ENCODE assay signal across 8 cellular contexts in genomic region chr2:211455225-211455841, GRCh38.
DNase-seq lines count a peak whose midpoint lies in the region; ATAC-seq lines count a peak whose summit lies in the region.

No MANE protein-coding gene starts in this region.

- DNase-seq in COLO829 (ENCODE audit: low spot score) = peak; percentile 42
- peak; percentile 38 for DNase-seq in NCI-H2171 treated with DMSO at 0.1 percent for 48 hours (lab: John Stamatoyannopoulos, UW)
- DNase-seq in amygdala (lab: John Stamatoyannopoulos, UW) = peak in 31 of 56 donors; percentile 0 to 71 (median 12)
- DNase-seq in hepatic stellate cell (ENCODE audit: low spot score) = peak; percentile 18
- DNase-seq in stimulated activated CD4-positive, alpha-beta T cell treated with anti-CD3 and anti-CD28 coated beads, Interleukin-1b, Interleukin-23, amount 100 ng/mL, for 48 hours = peak; percentile 5
- DNase-seq in activated CD4-positive, CD25-positive, alpha-beta regulatory T cell treated with anti-CD3 and anti-CD28 coated beads, Interleukin-2, amount 50 U/mL, for 72 hours = no peak

- ATAC-seq in GM18858 (IDR thresholded peaks at IDR 0.05; ENCODE audit: unreplicated experiment) (peak; percentile 76), HG03039 (IDR thresholded peaks at IDR 0.05; ENCODE audit: unreplicated experiment) (peak; percentile 68)
